Comparison of ENCODE assay signal across 22 cellular contexts in genomic region chr20:46207031-46207549, GRCh38.
A peak's percentile ranks its signal among the peaks of the same experiment; 100 is the strongest.
DNase-seq lines count a peak whose midpoint lies in the region.
"Had no signal": no experiment of that assay in that cellular context is flagged by ENCODE, and none has a peak within 500 bp of the region (broad histone marks: within the 10 kb centered on the region; RNA-seq: fewer than 3 reads in every experiment).

No MANE protein-coding gene starts in this region.

- no peak overlapping the region for H3K4ac ChIP-seq in neuronal stem cell (ENCODE audit: low read length)

- H2AFZ ChIP-seq in neuronal stem cell (ENCODE audit: low read length) = no peak overlapping the region
- H2AFZ ChIP-seq: GM23338 had no signal

- peak overlapping the region; percentile 56 for H3K9ac ChIP-seq in neuronal stem cell (ENCODE audit: low read depth, low read length, poor library complexity)

- peak overlapping the region; percentile 78 for H2AK5ac ChIP-seq in neuronal stem cell (ENCODE audit: low read depth, low read length)

- no peaks in the 10 kb centered on the region for H3K36me3 ChIP-seq in neuronal stem cell (replicated peaks in 1 of 2; ENCODE audit: control insufficient read depth in 2 of 2, insufficient read depth in 2 of 2, low read length in 2 of 2)
- H3K36me3 ChIP-seq: colonic mucosa, stomach had no signal

- no CpG with 5 or more reads among the region's 6 CpGs for WGBS in neuronal stem cell (ENCODE audit: extremely low coverage in 2 of 2, insufficient read length in 2 of 2, insufficient replicate concordance in 1 of 2), 2 donors

- H3K23ac ChIP-seq in neuronal stem cell (ENCODE audit: low read depth, low read length, poor library complexity) = no peak overlapping the region

- no peak overlapping the region for H4K8ac ChIP-seq in neuronal stem cell (ENCODE audit: low read depth, low read length)

- no peaks in the 10 kb centered on the region for H3K79me1 ChIP-seq in neuronal stem cell (ENCODE audit: low read depth, low read length)

- H4K91ac ChIP-seq in neuronal stem cell (ENCODE audit: low read depth, low read length, poor library complexity) = no peak overlapping the region

- H3K4me2 ChIP-seq in neuronal stem cell (ENCODE audit: insufficient read depth, low read length, poor library complexity, severe bottlenecking) = no peak overlapping the region
- H3K4me2 ChIP-seq: GM23338 had no signal

- H2BK15ac ChIP-seq in neuronal stem cell (ENCODE audit: low read length) = peak overlapping the region; percentile 97

- H3K4me1 ChIP-seq in neuronal stem cell (ENCODE audit: control insufficient read depth in 2 of 2, insufficient read depth in 1 of 2, low read depth in 1 of 2, low read length in 2 of 2) = peaks cover 0 to 23% of the 10 kb centered on the region in 2 donors
- H3K4me1 ChIP-seq: colonic mucosa had no signal

- no peaks in the 10 kb centered on the region for H3K9me3 ChIP-seq in neuronal stem cell (replicated peaks in 1 of 2; ENCODE audit: control insufficient read depth in 2 of 2, insufficient read depth in 1 of 2, low read depth in 1 of 2, low read length in 2 of 2)
- H3K9me3 ChIP-seq: colonic mucosa, stomach had no signal

- no peak overlapping the region for H3K4me3 ChIP-seq in neuronal stem cell (ENCODE audit: low read length in 2 of 2)
- H3K4me3 ChIP-seq: colonic mucosa, GM23338, stomach had no signal

- H3K18ac ChIP-seq in neuronal stem cell (ENCODE audit: low read length) = no peak overlapping the region

- peak overlapping the region; percentile 31 for H2BK12ac ChIP-seq in neuronal stem cell (ENCODE audit: low read length)

- no peak overlapping the region for H2BK120ac ChIP-seq in neuronal stem cell (ENCODE audit: low read depth, low read length)

- H3K27me3 ChIP-seq in neuronal stem cell (ENCODE audit: control insufficient read depth in 3 of 3, insufficient read depth in 3 of 3, low read depth in 1 of 3, low read length in 3 of 3) = peaks cover 0 to 37% (median 0%) of the 10 kb centered on the region in 3 experiments

- no peak overlapping the region for H2BK5ac ChIP-seq in neuronal stem cell (ENCODE audit: low read length)

- DNase-seq in AG20443 (ENCODE audit: low spot score) = peak; percentile 39
- peak; percentile 11 for DNase-seq in MV-4-11 (lab: John Stamatoyannopoulos, UW)
- DNase-seq in cerebellar cortex (ENCODE audit: low spot score) = peak; percentile 85
- DNase-seq in neuronal stem cell (ENCODE audit: low spot score) = no peak
- no peak for DNase-seq in NCI-H510A (lab: John Stamatoyannopoulos, UW)
- no peak for DNase-seq in NCI-H526 (lab: John Stamatoyannopoulos, UW)
- no peak for DNase-seq in NCI-H345 treated with DMSO at 0.1 percent for 48 hours (lab: John Stamatoyannopoulos, UW; ENCODE audit: unreplicated experiment)
- no peak for DNase-seq in NCI-H774 (lab: John Stamatoyannopoulos, UW)
- DNase-seq: activated CD4-positive, alpha-beta T cell treated with anti-CD3 and anti-CD28 coated beads for 48 hours; activated CD8-positive, alpha-beta memory T cell treated with anti-CD3 and anti-CD28 coated beads, Interleukin-2, amount 50 U/mL, for 4 hours; activated gamma-delta T cell treated with Interleukin-2 at 50 U/mL for 16 hours; aorta; CD8-positive, alpha-beta memory T cell; colonic mucosa; DMS79 treated with DMSO at 0.1 percent for 48 hours; kidney glomerular epithelial cell; NCI-H2029 treated with DMSO at 0.1 percent for 48 hours; NCI-H526 treated with DMSO at 0.1 percent for 48 hours; PC-3; stomach; T1000 had no signal

- no peak overlapping the region for H3K27ac ChIP-seq in neuronal stem cell (replicated peaks; ENCODE audit: low read length)
- H3K27ac ChIP-seq: colonic mucosa, stomach had no signal

- H3K14ac ChIP-seq in neuronal stem cell (ENCODE audit: low read length) = peak overlapping the region; percentile 43

Comparison
In these comparisons a context has a peak if more than half of its experiments do, and no peak if none do; other contexts are left out.
1. DNase-seq: peak in AG20443 (single experiment), MV-4-11 (single experiment) and cerebellar cortex (single experiment); none in neuronal stem cell (single experiment), NCI-H510A (single experiment), NCI-H526 (0 of 2), NCI-H345 treated with DMSO at 0.1 percent for 48 hours (single experiment) and NCI-H774 (single experiment).